Comparison of ENCODE assay signal across 28 cellular contexts in genomic region chr1:207856276-207857023, GRCh38. TPM values are rescaled to one million over a fixed set of nuclear protein-coding genes. Genes with fewer than 3 reads are reported as not detected.
DNase-seq lines count a peak whose midpoint lies in the region; ATAC-seq lines count a peak whose summit lies in the region.
"Had no signal": no experiment of that assay in that cellular context is flagged by ENCODE, and none has a peak within 500 bp of the region (broad histone marks: within the 10 kb centered on the region; RNA-seq: fewer than 3 reads in every experiment).

No MANE protein-coding gene starts in this region.

- CTCF ChIA-PET in activated CD4-positive, alpha-beta T cell treated with anti-CD3 and anti-CD28 coated beads for 36 hours (lab: Charles Lee): interaction anchor here (0.6 to 1.5 kb wide), 5 partner anchors 12 to 30 kb away, joined by 3 to 4 read pairs (median 3); no protein-coding TSS in a partner anchor

- no peak for DNase-seq in activated CD4-positive, alpha-beta T cell treated with anti-CD3 and anti-CD28 coated beads for 36 hours
- DNase-seq in activated CD4-positive, alpha-beta T cell treated with anti-CD3 and anti-CD28 coated beads, Interleukin-2, amount 50 U/mL, for 4 hours: no peak
- DNase-seq in T-helper 17 cell: no peak
- DNase-seq in central memory CD8-positive, alpha-beta T cell (ENCODE audit: low spot score in 2 of 2): no peak
- DNase-seq in naive thymus-derived CD8-positive, alpha-beta T cell: no peak
- no peak for DNase-seq in amygdala (lab: John Stamatoyannopoulos, UW)
- DNase-seq: activated B cell treated with CpG ODN at 0.5 μM for 24 hours; activated gamma-delta T cell treated with Interleukin-2 at 50 U/mL for 16 hours; activated T-cell treated with anti-CD3 and anti-CD28 coated beads, Interleukin-2, amount 50 U/mL, for 1 hour; C1 segment of cervical spinal cord; left ventricle myocardium inferior; mesenchymal stem cell; NCI-H1092 treated with DMSO at 0.1 percent for 48 hours; NCI-H187 treated with DMSO at 0.1 percent for 48 hours; NCI-H2171; NCI-H82; pancreas; retina; SIG-M5; stimulated activated naive CD8-positive, alpha-beta T cell treated with anti-CD3 and anti-CD28 coated beads, Interleukin-15, Interleukin-2, amounts not matched to agents 100 U/mL and 50 U/mL, for 24 hours had no signal

- ATAC-seq in activated CD4-positive, alpha-beta T cell treated with anti-CD3 and anti-CD28 coated beads for 36 hours: peak; percentile 72
- ATAC-seq in T-helper 17 cell (no peak), HG02840 (IDR thresholded peaks at IDR 0.05; ENCODE audit: low FRiP score, unreplicated experiment) (no peak), GM21528 (IDR thresholded peaks at IDR 0.05; ENCODE audit: low FRiP score, unreplicated experiment) (no peak)
- no peak for ATAC-seq in central memory CD8-positive, alpha-beta T cell (replicated peaks; ENCODE audit: extremely low read depth, poor library complexity, severe bottlenecking)
- no peak for ATAC-seq in naive thymus-derived CD8-positive, alpha-beta T cell
- ATAC-seq: pancreas; stimulated activated naive CD8-positive, alpha-beta T cell treated with anti-CD3 and anti-CD28 coated beads, Interleukin-15, Interleukin-2, amounts not matched to agents 100 U/mL and 50 U/mL, for 24 hours had no signal

- POLR2A ChIA-PET in activated CD4-positive, alpha-beta T cell treated with anti-CD3 and anti-CD28 coated beads for 36 hours (lab: Charles Lee): interaction anchor here (0.7 to 0.9 kb wide), 3 partner anchors 9 to 1208 kb away, joined by 3 read pairs; no protein-coding TSS in a partner anchor
- POLR2A ChIA-PET in naive thymus-derived CD8-positive, alpha-beta T cell (lab: Charles Lee): no interaction called here

- H3K4me3 Mint-ChIP-seq in activated CD4-positive, alpha-beta T cell treated with anti-CD3 and anti-CD28 coated beads for 36 hours: no peak overlapping the region
- H3K4me3 Mint-ChIP-seq in T-helper 17 cell: peak overlapping the region; percentile 1
- H3K4me3 Mint-ChIP-seq in central memory CD8-positive, alpha-beta T cell: peak overlapping the region; percentile 2
- peak overlapping the region in 7 of 10 donors; percentile 11 to 51 (median 33) for H3K4me3 Mint-ChIP-seq in naive thymus-derived CD8-positive, alpha-beta T cell
- H3K4me3 Mint-ChIP-seq: activated B cell treated with CpG ODN at 0.5 μM for 24 hours, brain, IgD-negative memory B cell, neural crest cell had no signal

- H3K27me3 Mint-ChIP-seq in activated CD4-positive, alpha-beta T cell treated with anti-CD3 and anti-CD28 coated beads for 36 hours: no peaks in the 10 kb centered on the region
- H3K27me3 Mint-ChIP-seq in T-helper 17 cell: no peaks in the 10 kb centered on the region
- no peaks in the 10 kb centered on the region for H3K27me3 Mint-ChIP-seq in central memory CD8-positive, alpha-beta T cell
- no peaks in the 10 kb centered on the region for H3K27me3 Mint-ChIP-seq in naive thymus-derived CD8-positive, alpha-beta T cell
- H3K27me3 Mint-ChIP-seq: activated B cell treated with CpG ODN at 0.5 μM for 24 hours, brain, IgD-negative memory B cell had no signal

- peaks cover 48% of the 10 kb centered on the region for H3K4me1 Mint-ChIP-seq in activated CD4-positive, alpha-beta T cell treated with anti-CD3 and anti-CD28 coated beads for 36 hours
- H3K4me1 Mint-ChIP-seq in T-helper 17 cell: peaks cover 41% of the 10 kb centered on the region
- peaks cover 60% of the 10 kb centered on the region for H3K4me1 Mint-ChIP-seq in central memory CD8-positive, alpha-beta T cell
- H3K4me1 Mint-ChIP-seq in naive thymus-derived CD8-positive, alpha-beta T cell: peaks cover 31 to 59% (median 58%) of the 10 kb centered on the region in 4 donors
- H3K4me1 Mint-ChIP-seq: neural crest cell had no signal

- intact Hi-C loops in activated CD4-positive, alpha-beta T cell treated with anti-CD3 and anti-CD28 coated beads for 36 hours (cut with DNase I, micrococcal nuclease): no loop called here

- H3K36me3 Mint-ChIP-seq in activated CD4-positive, alpha-beta T cell treated with anti-CD3 and anti-CD28 coated beads for 36 hours (ENCODE audit: low read depth): peaks cover 25% of the 10 kb centered on the region
- H3K36me3 Mint-ChIP-seq in T-helper 17 cell (ENCODE audit: low read depth): peaks cover 11% of the 10 kb centered on the region
- H3K36me3 Mint-ChIP-seq in central memory CD8-positive, alpha-beta T cell (ENCODE audit: insufficient read depth): peaks cover 21% of the 10 kb centered on the region
- H3K36me3 Mint-ChIP-seq in naive thymus-derived CD8-positive, alpha-beta T cell: peaks cover 0 to 41% (median 0%) of the 10 kb centered on the region in 3 donors

- H3K9me3 ChIP-seq in T-helper 17 cell (ENCODE audit: control insufficient read depth, low read length, poor library complexity, severe bottlenecking): no peaks in the 10 kb centered on the region
- H3K9me3 ChIP-seq: left ventricle myocardium inferior, pancreas had no signal

- H3K27ac Mint-ChIP-seq in activated CD4-positive, alpha-beta T cell treated with anti-CD3 and anti-CD28 coated beads for 36 hours: no peak overlapping the region
- H3K27ac Mint-ChIP-seq in T-helper 17 cell: peak overlapping the region; percentile 77
- peak overlapping the region; percentile 45 for H3K27ac Mint-ChIP-seq in central memory CD8-positive, alpha-beta T cell (ENCODE audit: low read depth)
- peak overlapping the region in 9 of 10 donors; percentile 6 to 69 (median 43) for H3K27ac Mint-ChIP-seq in naive thymus-derived CD8-positive, alpha-beta T cell
- H3K27ac Mint-ChIP-seq: activated B cell treated with CpG ODN at 0.5 μM for 24 hours, brain, IgD-negative memory B cell had no signal

- no peaks in the 10 kb centered on the region for H3K9me3 Mint-ChIP-seq in activated CD4-positive, alpha-beta T cell treated with anti-CD3 and anti-CD28 coated beads for 36 hours (ENCODE audit: low read depth)
- no peaks in the 10 kb centered on the region for H3K9me3 Mint-ChIP-seq in central memory CD8-positive, alpha-beta T cell
- H3K9me3 Mint-ChIP-seq in naive thymus-derived CD8-positive, alpha-beta T cell: no peaks in the 10 kb centered on the region
- H3K9me3 Mint-ChIP-seq: activated B cell treated with CpG ODN at 0.5 μM for 24 hours, brain, IgD-negative memory B cell, neural crest cell had no signal

RNA-seq across cellular contexts. Expression of gene CD34, which starts 54.5 kb away (rescaled TPM):
- total RNA-seq in activated CD4-positive, alpha-beta T cell treated with anti-CD3 and anti-CD28 coated beads for 36 hours: under 1 TPM; 0.02 to 0.04 TPM
- under 1 TPM in 1 of 2 donors, not detected in 1; 0.20 TPM for total RNA-seq in T-helper 17 cell
- total RNA-seq in naive thymus-derived CD8-positive, alpha-beta T cell: not detected
- polyA plus RNA-seq in naive thymus-derived CD8-positive, alpha-beta T cell: not detected
- total RNA-seq: activated B cell treated with CpG ODN at 0.5 μM for 24 hours, Daoy, HT-29, NCI-H460 had no signal
- polyA plus RNA-seq: IgD-negative memory B cell had no signal
